17 cellular contexts compared by ENCODE assay signal in the genomic region with DNA sequence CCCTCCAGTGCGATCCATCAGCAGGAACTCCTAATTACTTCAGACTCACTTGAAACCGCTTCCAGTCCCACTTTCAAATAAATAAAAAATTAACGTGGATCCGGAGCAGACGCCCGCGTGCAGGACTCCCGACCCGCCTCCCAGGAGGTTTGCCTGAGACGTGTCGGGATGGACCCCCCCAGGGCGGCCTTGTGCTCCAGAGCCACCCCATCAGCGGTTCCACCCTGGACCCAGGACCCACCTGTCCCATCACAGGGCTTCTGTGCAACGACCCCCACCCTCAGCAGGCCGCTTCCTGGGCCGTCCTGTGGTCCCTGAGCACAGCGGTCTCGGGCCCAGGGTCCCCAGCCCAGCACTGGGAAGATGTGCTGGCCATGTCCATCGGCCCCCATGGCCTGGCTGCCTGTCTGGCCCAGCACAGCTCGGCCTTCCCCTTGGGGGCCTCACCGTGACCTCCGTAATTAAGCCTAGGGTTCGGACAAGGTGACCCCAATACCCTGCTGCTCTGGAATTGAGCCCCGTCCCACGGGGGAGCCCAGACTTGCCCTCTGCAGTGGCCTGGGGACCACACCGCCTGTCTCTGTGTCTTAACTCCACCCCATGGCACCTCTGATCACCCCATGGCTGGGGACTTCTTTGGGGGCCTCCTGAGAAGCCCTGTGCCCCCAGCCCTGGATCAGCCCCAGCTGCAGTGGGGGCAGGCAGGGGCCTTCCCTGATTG.
DNase-seq lines count a peak whose midpoint lies in the region; ATAC-seq, FAIRE-seq and TF ChIP-seq lines count a peak whose summit lies in the region.
"Had no signal": no experiment of that assay in that cellular context is flagged by ENCODE, and none has a peak within 500 bp of the region (broad histone marks: within the 10 kb centered on the region; RNA-seq: fewer than 3 reads in every experiment).

No MANE protein-coding gene starts in this region.

- no peak for FAIRE-seq in H1 (lab: Jason Lieb, UNC)
- FAIRE-seq: GM12892, GM19239 had no signal

- H3K9me3 ChIP-seq in H1 (ENCODE audit: insufficient read depth in 2 of 2, low read depth in 1 of 2, low read length in 1 of 2) (no peaks in the 10 kb centered on the region), neural progenitor cell (ENCODE audit: low read depth) (no peaks in the 10 kb centered on the region), spleen (peaks cover 0 to 41% (median 29%) of the 10 kb centered on the region in 8 donors)
- H3K9me3 ChIP-seq in effector memory CD4-positive, alpha-beta T cell (ENCODE audit: control insufficient read depth, low read length) = no peaks in the 10 kb centered on the region

- H3K4me3 ChIP-seq in H1 (ENCODE audit: extremely low read depth in 1 of 4, insufficient read depth in 2 of 4, low read depth in 3 of 4, low read length in 4 of 4) (no peak overlapping the region), neural progenitor cell (no peak overlapping the region), spleen (no peak overlapping the region)
- H3K4me3 ChIP-seq in effector memory CD4-positive, alpha-beta T cell (ENCODE audit: insufficient read depth, low read depth, low read length, poor library complexity, severe bottlenecking) = no peak overlapping the region

- H3K27ac Mint-ChIP-seq in CD14-positive monocyte (no peak overlapping the region), neural progenitor cell (no peak overlapping the region)
- H3K27ac Mint-ChIP-seq: B cell; CD4-positive, alpha-beta memory T cell; HFFc6 had no signal

- no peak overlapping the region for H2BK20ac ChIP-seq in H1 (ENCODE audit: low read length)

- H4K20me1 ChIP-seq in H1 (replicated peaks in 1 of 2; ENCODE audit: control insufficient read depth in 1 of 2, insufficient read depth in 2 of 2, low read length in 2 of 2) (no peaks in the 10 kb centered on the region), neural progenitor cell (ENCODE audit: low read depth) (no peaks in the 10 kb centered on the region)

- peak overlapping the region; percentile 51; the same call in 1 of the 2 replicates for H4K8ac ChIP-seq in H1 (ENCODE audit: extremely low read depth, insufficient read depth, low read length)

- DNase-seq in CD14-positive monocyte (ENCODE audit: low spot score) (peak; percentile 44), H1 (ENCODE audit: low read depth in 1 of 2, low spot score in 2 of 2) (no peak), neural progenitor cell (ENCODE audit: low spot score) (no peak), spleen (peak; percentile 65)
- DNase-seq in effector memory CD4-positive, alpha-beta T cell = no peak
- DNase-seq: C1 segment of cervical spinal cord, DND-41, GDM1, HCEC 1CT, HFFc6 had no signal

- TF ChIP-seq CTCF in CD14-positive monocyte (IDR thresholded peaks at IDR 0.05) (no peak), H1 (IDR thresholded peaks at IDR 0.05; ENCODE audit: control extremely low read depth in 1 of 3, insufficient read depth in 1 of 3, low read depth in 1 of 3, low read length in 3 of 3) (no peak), neural progenitor cell (IDR thresholded peaks at IDR 0.05) (no peak), spleen (IDR thresholded peaks at IDR 0.05 in 8 of 11, conservative IDR thresholded peaks at IDR 0.05 in 3 of 11) (no peak)

- no peak overlapping the region for H3K14ac ChIP-seq in H1 (ENCODE audit: insufficient read length)

- no peak overlapping the region for H4K91ac ChIP-seq in H1 (replicated peaks; ENCODE audit: insufficient read length, low read length)

- peaks cover 0 to 3% of the 10 kb centered on the region in 2 donors for H3K36me3 Mint-ChIP-seq in CD14-positive monocyte
- no peaks in the 10 kb centered on the region for H3K36me3 Mint-ChIP-seq in neural progenitor cell
- H3K36me3 Mint-ChIP-seq: CD4-positive, alpha-beta memory T cell had no signal

- no peak overlapping the region for H3K18ac ChIP-seq in H1 (ENCODE audit: extremely low read depth, low read length)

- H3K27me3 Mint-ChIP-seq in CD14-positive monocyte (ENCODE audit: low read depth in 3 of 3) = peaks cover 5 to 17% (median 8%) of the 10 kb centered on the region in 3 donors
- peaks cover 11% of the 10 kb centered on the region for H3K27me3 Mint-ChIP-seq in neural progenitor cell (ENCODE audit: insufficient read depth, low read depth)

- no peak overlapping the region for H2BK15ac ChIP-seq in H1 (ENCODE audit: low read length)

- H3K36me3 ChIP-seq in H1 (ENCODE audit: control insufficient read depth in 2 of 4, insufficient read depth in 4 of 4, low read length in 3 of 4) = no peaks in the 10 kb centered on the region
- H3K36me3 ChIP-seq in neural progenitor cell = no peaks in the 10 kb centered on the region
- no peaks in the 10 kb centered on the region for H3K36me3 ChIP-seq in spleen
- H3K36me3 ChIP-seq in effector memory CD4-positive, alpha-beta T cell (ENCODE audit: control insufficient read depth, insufficient read depth, low read length) = no peaks in the 10 kb centered on the region

- no peak for TF ChIP-seq RAD21 in H1 (IDR thresholded peaks at IDR 0.05 in 1 of 2, conservative IDR thresholded peaks at IDR 0.05 in 1 of 2; ENCODE audit: low read depth in 2 of 2, low read length in 2 of 2)

- H3F3A ChIP-seq in neural progenitor cell (ENCODE audit: low read depth) = no peaks in the 10 kb centered on the region

- H3K4me1 Mint-ChIP-seq in CD14-positive monocyte (no peaks in the 10 kb centered on the region), neural progenitor cell (peaks cover 7% of the 10 kb centered on the region)
- H3K4me1 Mint-ChIP-seq: B cell; CD4-positive, alpha-beta memory T cell had no signal

- H3K56ac ChIP-seq in H1 (replicated peaks; ENCODE audit: insufficient read length, low read depth, low read length) = no peak overlapping the region

- no peak overlapping the region for H3K4me3 Mint-ChIP-seq in CD14-positive monocyte
- H3K4me3 Mint-ChIP-seq in neural progenitor cell = no peak overlapping the region
- H3K4me3 Mint-ChIP-seq: B cell; CD4-positive, alpha-beta memory T cell; HFFc6 had no signal

- WGBS in H1 (ENCODE audit: extremely low coverage in 1 of 2, insufficient coverage in 1 of 2, insufficient read length in 1 of 2, insufficient replicate concordance in 2 of 2, low coverage in 1 of 2, low lambda C conversion rate in 2 of 2, missing lambda C conversion rate in 1 of 2), 2 experiments = 90% methylated on average over 20 of the region's 26 CpGs; no CpG with 5 or more reads in 1 of the 2 experiments
- WGBS in spleen, 5 donors = 63 to 79% (median 69%) methylated on average over 13 to 26 of the region's 26 CpGs

- H2AFZ ChIP-seq in H1 (ENCODE audit: low read length) (no peak overlapping the region), neural progenitor cell (replicated peaks) (peak overlapping the region; percentile 20)

- no peaks in the 10 kb centered on the region for H3K23me2 ChIP-seq in H1 (ENCODE audit: low read depth, low read length)

- H2BK120ac ChIP-seq in H1 (replicated peaks; ENCODE audit: low read depth, low read length) = no peak overlapping the region

- no peak for ATAC-seq in GM18873 (IDR thresholded peaks at IDR 0.05; ENCODE audit: low FRiP score, unreplicated experiment)
- no peak for ATAC-seq in HG02798 (IDR thresholded peaks at IDR 0.05; ENCODE audit: poor library complexity, unreplicated experiment)

- H3K4me1 ChIP-seq in H1 (replicated peaks in 1 of 4; ENCODE audit: control insufficient read depth in 3 of 4, insufficient read depth in 4 of 4, low read length in 3 of 4) (no peaks in the 10 kb centered on the region), neural progenitor cell (no peaks in the 10 kb centered on the region), spleen (no peaks in the 10 kb centered on the region)
- H3K4me1 ChIP-seq in effector memory CD4-positive, alpha-beta T cell (ENCODE audit: control insufficient read depth, insufficient read depth, low read length, poor library complexity, severe bottlenecking) = no peaks in the 10 kb centered on the region

- H3K79me2 ChIP-seq in H1 (ENCODE audit: control insufficient read depth in 1 of 2, insufficient read depth in 2 of 2, low read length in 2 of 2) = no peaks in the 10 kb centered on the region
- no peaks in the 10 kb centered on the region for H3K79me2 ChIP-seq in neural progenitor cell (ENCODE audit: low read depth)

- no peak for TF ChIP-seq EP300 in H1 (IDR thresholded peaks at IDR 0.05; ENCODE audit: borderline replicate concordance in 1 of 2, low read depth in 2 of 2, low read length in 2 of 2)

- H3K9me3 Mint-ChIP-seq in CD14-positive monocyte (peaks cover 7 to 39% (median 28%) of the 10 kb centered on the region in 7 donors), neural progenitor cell (peaks cover 23% of the 10 kb centered on the region)

- no peak overlapping the region for H3K4ac ChIP-seq in H1 (replicated peaks; ENCODE audit: insufficient read length, low read depth, low read length)

- no peak overlapping the region for H3K23ac ChIP-seq in H1 (ENCODE audit: insufficient read length)

- H3K4me2 ChIP-seq in H1 (ENCODE audit: insufficient read depth in 1 of 2, low read depth in 2 of 2, low read length in 2 of 2) (no peak overlapping the region), neural progenitor cell (no peak overlapping the region)

- H2BK5ac ChIP-seq in H1 (ENCODE audit: low read depth, low read length) = no peak overlapping the region

- H2AK5ac ChIP-seq in H1 (ENCODE audit: low read depth, low read length) = no peak overlapping the region

- H3K27ac ChIP-seq in H1 (ENCODE audit: low read depth, low read length) = no peak overlapping the region
- no peak overlapping the region for H3K27ac ChIP-seq in neural progenitor cell
- H3K27ac ChIP-seq in spleen = no peak overlapping the region
- no peak overlapping the region for H3K27ac ChIP-seq in effector memory CD4-positive, alpha-beta T cell (ENCODE audit: insufficient read depth, low read length, poor library complexity, severe bottlenecking)
- H3K27ac ChIP-seq: HL-60 had no signal

- CTCF ChIA-PET in H1 (lab: Charles Lee; ENCODE audit: partially characterized antibody) = interaction anchor here (0.6 to 1.0 kb wide), 3 partner anchors 25 to 164 kb away, joined by 3 to 5 read pairs (median 4); no protein-coding TSS in a partner anchor

- H2BK12ac ChIP-seq in H1 (ENCODE audit: low read depth, low read length) = no peak overlapping the region

- TF ChIP-seq POLR2A in H1 (IDR thresholded peaks at IDR 0.05; ENCODE audit: control extremely low read depth in 1 of 2, low read depth in 2 of 2, low read length in 2 of 2) = no peak
- TF ChIP-seq POLR2A in spleen (IDR thresholded peaks at IDR 0.05) = no peak

- no peak overlapping the region for H3K9ac ChIP-seq in H1 (replicated peaks in 1 of 4; ENCODE audit: extremely low read depth in 1 of 4, low read depth in 3 of 4, low read length in 3 of 4)
- no peak overlapping the region for H3K9ac ChIP-seq in neural progenitor cell

- intact Hi-C loops in CD14-positive monocyte (cut with micrococcal nuclease) (no loop called here), spleen (cut with DNase I; ENCODE audit: low total_unique reads) (no loop called here)

- no peak overlapping the region for H4K5ac ChIP-seq in H1 (ENCODE audit: insufficient read length, low read depth, low read length)

- no peaks in the 10 kb centered on the region for H3K79me1 ChIP-seq in H1 (ENCODE audit: low read depth, low read length)

- H3K27me3 ChIP-seq in H1 (replicated peaks in 1 of 4; ENCODE audit: control insufficient read depth in 3 of 4, extremely low read depth in 1 of 4, insufficient read depth in 3 of 4, low read length in 3 of 4) = no peaks in the 10 kb centered on the region
- H3K27me3 ChIP-seq in neural progenitor cell = no peaks in the 10 kb centered on the region
- peaks cover 0 to 55% (median 12%) of the 10 kb centered on the region in 7 donors for H3K27me3 ChIP-seq in spleen (replicated peaks in 1 of 7)
- H3K27me3 ChIP-seq in effector memory CD4-positive, alpha-beta T cell (replicated peaks; ENCODE audit: control insufficient read depth, insufficient read depth, low read length, poor library complexity, severe bottlenecking) = no peaks in the 10 kb centered on the region

- POLR2A ChIA-PET in H1 (lab: Charles Lee; ENCODE audit: partially characterized antibody) = no interaction called here

Comparison
In these comparisons a context has a peak if more than half of its experiments do, and no peak if none do; other contexts are left out.
1. DNase-seq: peak in CD14-positive monocyte (single experiment) and spleen (single experiment); none in H1 (0 of 2), neural progenitor cell (single experiment) and effector memory CD4-positive, alpha-beta T cell (0 of 3).